In genomic region chr17:78214706-78215061, GRCh38 we compare ENCODE assay signal across 8 cellular contexts. TPM values are rescaled to one million over a fixed set of nuclear protein-coding genes. Genes with fewer than 3 reads are reported as not detected.
DNase-seq lines count a peak whose midpoint lies in the region; ATAC-seq and TF ChIP-seq lines count a peak whose summit lies in the region.

No MANE protein-coding gene starts in this region.

- no peaks in the 10 kb centered on the region for H3K27me3 ChIP-seq in stomach

- CTCF ChIA-PET in activated CD8-positive, alpha-beta memory T cell treated with anti-CD3 and anti-CD28 coated beads, Interleukin-2, amount 10 ng/mL, durations not matched to agents 7 days and 5 days (lab: Charles Lee), result interaction anchor here (0.7 to 1.4 kb wide), 2 partner anchors 36 to 38 kb away, joined by 3 read pairs; no protein-coding TSS in a partner anchor
- CTCF ChIA-PET in activated B cell treated with CpG ODN at 0.5 μM for 24 hours (lab: Charles Lee), result no interaction called here

- H3K9me3 ChIP-seq in stomach, result no peaks in the 10 kb centered on the region

- intact Hi-C loops in activated B cell treated with CpG ODN at 0.5 μM for 24 hours (cut with micrococcal nuclease) (loop anchor here (1.0 kb wide), 1 partner anchor 40 kb away; no protein-coding TSS in a partner anchor), stomach (cut with DNase I; ENCODE audit: low total_unique reads) (no loop called here), left cardiac atrium (cut with DNase I) (no loop called here)

- H3K4me3 ChIP-seq in iPS-11a (ENCODE audit: low read depth, low read length) (peak overlapping the region; percentile 88), stomach (peak overlapping the region; percentile 40 to 71 (median 50))

- peak overlapping the region in 2 of 5 donors; percentile 9 to 60 for H3K27ac ChIP-seq in stomach

- no peak for DNase-seq in activated CD8-positive, alpha-beta memory T cell treated with anti-CD3 and anti-CD28 coated beads, Interleukin-2, amount 10 ng/mL, durations not matched to agents 7 days and 5 days
- DNase-seq in activated CD8-positive, alpha-beta memory T cell treated with anti-CD3 and anti-CD28 coated beads, Interleukin-2, amount 50 U/mL, for 4 hours, result no peak
- DNase-seq in activated B cell treated with CpG ODN at 0.5 μM for 24 hours (no peak), stomach (no peak), left cardiac atrium (no peak)

- no peak for TF ChIP-seq POLR2A in stomach (IDR thresholded peaks at IDR 0.05)

- WGBS in stomach, 5 donors, result 8 to 19% (median 9%) methylated on average over 5 of the region's 5 CpGs

- no peaks in the 10 kb centered on the region for H3K9me3 Mint-ChIP-seq in activated CD8-positive, alpha-beta memory T cell treated with anti-CD3 and anti-CD28 coated beads, Interleukin-2, amount 10 ng/mL, durations not matched to agents 7 days and 5 days (ENCODE audit: low read depth)
- no peaks in the 10 kb centered on the region for H3K9me3 Mint-ChIP-seq in activated B cell treated with CpG ODN at 0.5 μM for 24 hours

- no peaks in the 10 kb centered on the region for H3K36me3 ChIP-seq in stomach

- peaks cover 27% of the 10 kb centered on the region for H3K36me3 Mint-ChIP-seq in activated CD8-positive, alpha-beta memory T cell treated with anti-CD3 and anti-CD28 coated beads, Interleukin-2, amount 10 ng/mL, durations not matched to agents 7 days and 5 days
- no peaks in the 10 kb centered on the region for H3K36me3 Mint-ChIP-seq in activated B cell treated with CpG ODN at 0.5 μM for 24 hours (ENCODE audit: low read depth)

- no peaks in the 10 kb centered on the region for H3K27me3 Mint-ChIP-seq in activated CD8-positive, alpha-beta memory T cell treated with anti-CD3 and anti-CD28 coated beads, Interleukin-2, amount 10 ng/mL, durations not matched to agents 7 days and 5 days
- H3K27me3 Mint-ChIP-seq in activated B cell treated with CpG ODN at 0.5 μM for 24 hours, result no peaks in the 10 kb centered on the region

- peaks cover 6 to 21% (median 13%) of the 10 kb centered on the region in 4 donors for H3K4me1 ChIP-seq in stomach

- peaks cover 17% of the 10 kb centered on the region for H3K4me1 Mint-ChIP-seq in activated CD8-positive, alpha-beta memory T cell treated with anti-CD3 and anti-CD28 coated beads, Interleukin-2, amount 10 ng/mL, durations not matched to agents 7 days and 5 days
- H3K4me1 Mint-ChIP-seq in activated B cell treated with CpG ODN at 0.5 μM for 24 hours, result peaks cover 7% of the 10 kb centered on the region

- H3K4me3 Mint-ChIP-seq in activated CD8-positive, alpha-beta memory T cell treated with anti-CD3 and anti-CD28 coated beads, Interleukin-2, amount 10 ng/mL, durations not matched to agents 7 days and 5 days, result peak overlapping the region; percentile 98
- H3K4me3 Mint-ChIP-seq in activated B cell treated with CpG ODN at 0.5 μM for 24 hours, result peak overlapping the region; percentile 48

- H3K27ac Mint-ChIP-seq in activated CD8-positive, alpha-beta memory T cell treated with anti-CD3 and anti-CD28 coated beads, Interleukin-2, amount 10 ng/mL, durations not matched to agents 7 days and 5 days, result peak overlapping the region; percentile 93
- no peak overlapping the region for H3K27ac Mint-ChIP-seq in activated B cell treated with CpG ODN at 0.5 μM for 24 hours

- no peak for TF ChIP-seq EP300 in stomach (IDR thresholded peaks at IDR 0.05)

- no peak for ATAC-seq in activated CD8-positive, alpha-beta memory T cell treated with anti-CD3 and anti-CD28 coated beads, Interleukin-2, amount 10 ng/mL, durations not matched to agents 7 days and 5 days
- ATAC-seq in activated B cell treated with CpG ODN at 0.5 μM for 24 hours (ENCODE audit: low read depth) (no peak), GM19395 (IDR thresholded peaks at IDR 0.05; ENCODE audit: unreplicated experiment) (no peak), GM21360 (IDR thresholded peaks at IDR 0.05; ENCODE audit: unreplicated experiment) (no peak), left cardiac atrium (no peak)

- POLR2A ChIA-PET in activated B cell treated with CpG ODN at 0.5 μM for 24 hours (lab: Charles Lee), result interaction anchor here (0.7 to 1.2 kb wide), 2 partner anchors 25 to 40 kb away, joined by 4 to 6 read pairs; no protein-coding TSS in a partner anchor

- TF ChIP-seq CTCF in activated B cell treated with CpG ODN at 0.5 μM for 24 hours (IDR thresholded peaks at IDR 0.05) (no peak), stomach (IDR thresholded peaks at IDR 0.05) (no peak)

RNA-seq across cellular contexts. Expression of gene BIRC5, which starts 0.6 kb away (rescaled TPM):
- 10 to 100 TPM; 87.7 to 93.0 TPM for total RNA-seq in activated CD8-positive, alpha-beta memory T cell treated with anti-CD3 and anti-CD28 coated beads, Interleukin-2, amount 10 ng/mL, durations not matched to agents 7 days and 5 days
- 0.81 and 1.0 TPM in 2 replicates for total RNA-seq in activated B cell treated with CpG ODN at 0.5 μM for 24 hours
- 10 to 100 TPM in 1 of 5 donors, 1 to 10 TPM in 3, not detected in 1; 3.9 to 10.5 (median 5.4) TPM for total RNA-seq in stomach
- 10 to 100 TPM in 2 of 3 donors, 1 to 10 TPM in 1; 3.4 to 10.3 (median 10.1) TPM for polyA plus RNA-seq in stomach
- 1 to 10 TPM in 1 of 2 donors, under 1 TPM in 1; 0.16 to 1.6 TPM for total RNA-seq in left cardiac atrium

RNA-seq across cellular contexts. Expression of gene TMEM235, which starts 16.7 kb away (rescaled TPM):
- total RNA-seq in activated CD8-positive, alpha-beta memory T cell treated with anti-CD3 and anti-CD28 coated beads, Interleukin-2, amount 10 ng/mL, durations not matched to agents 7 days and 5 days, result not detected
- total RNA-seq in activated B cell treated with CpG ODN at 0.5 μM for 24 hours, result not detected in 2 replicates
- not detected for total RNA-seq in stomach
- polyA plus RNA-seq in stomach, result not detected
- total RNA-seq in left cardiac atrium, result not detected

RNA-seq across cellular contexts. Expression of gene AFMID, which starts 27.5 kb away (rescaled TPM):
- 10 to 100 TPM; 17.1 to 24.2 TPM for total RNA-seq in activated CD8-positive, alpha-beta memory T cell treated with anti-CD3 and anti-CD28 coated beads, Interleukin-2, amount 10 ng/mL, durations not matched to agents 7 days and 5 days
- total RNA-seq in activated B cell treated with CpG ODN at 0.5 μM for 24 hours (11.2 and 15.4 TPM in 2 replicates), stomach (100 to 1,000 TPM in 3 of 5 donors, 10 to 100 TPM in 2; 29.6 to 189 (median 109) TPM), left cardiac atrium (10 to 100 TPM; 20.8 to 30.9 TPM)
- 10 to 100 TPM; 25.7 to 39.7 (median 27.2) TPM for polyA plus RNA-seq in stomach

RNA-seq across cellular contexts. Expression of gene TK1, which starts 27.8 kb away (rescaled TPM):
- total RNA-seq in activated CD8-positive, alpha-beta memory T cell treated with anti-CD3 and anti-CD28 coated beads, Interleukin-2, amount 10 ng/mL, durations not matched to agents 7 days and 5 days, result 100 to 1,000 TPM; 145 to 164 TPM
- total RNA-seq in activated B cell treated with CpG ODN at 0.5 μM for 24 hours (3.8 TPM in 2 replicates), stomach (10 to 100 TPM in 4 of 5 donors, 1 to 10 TPM in 1; 4.5 to 35.6 (median 17.8) TPM), left cardiac atrium (1 to 10 TPM; 1.8 to 7.7 TPM)
- polyA plus RNA-seq in stomach, result 10 to 100 TPM in 2 of 3 donors, 1 to 10 TPM in 1; 8.7 to 38.1 (median 17.7) TPM

RNA-seq across cellular contexts. Expression of gene SYNGR2, which starts 46.3 kb away (rescaled TPM):
- 10 to 100 TPM; 41.2 to 80.3 TPM for total RNA-seq in activated CD8-positive, alpha-beta memory T cell treated with anti-CD3 and anti-CD28 coated beads, Interleukin-2, amount 10 ng/mL, durations not matched to agents 7 days and 5 days
- total RNA-seq in activated B cell treated with CpG ODN at 0.5 μM for 24 hours (636 and 647 TPM in 2 replicates), stomach (100 to 1,000 TPM in 1 of 5 donors, 10 to 100 TPM in 4; 28.6 to 219 (median 44.9) TPM), left cardiac atrium (10 to 100 TPM; 73.4 to 84.5 TPM)
- 100 to 1,000 TPM in 1 of 3 donors, 10 to 100 TPM in 2; 36.0 to 151 (median 71.7) TPM for polyA plus RNA-seq in stomach

Comparison
In these comparisons a context has a peak if more than half of its experiments do, and no peak if none do; other contexts are left out.
1. RNA of gene BIRC5, which starts 0.6 kb away (total RNA-seq): 87.7 to 93.0 TPM in activated CD8-positive, alpha-beta memory T cell treated with anti-CD3 and anti-CD28 coated beads, Interleukin-2, amount 10 ng/mL, durations not matched to agents 7 days and 5 days; 3.9 to 10.5 TPM in stomach, 0.16 to 1.6 TPM in left cardiac atrium and 0.81 to 1.0 TPM in activated B cell treated with CpG ODN at 0.5 μM for 24 hours; every median in the first group is over 4 times any median in the second.